In genomic region chr17:28811594-28812135, GRCh38 we compare ENCODE assay signal across 1 cellular context.
TF ChIP-seq lines count a peak whose summit lies in the region.

No MANE protein-coding gene starts in this region.

TF ChIP-seq in WTC11, 78 proteins besides CTCF, POLR2A, EP300 and RAD21 (continued from another document):
- TF ChIP-seq ATF6 (CRISPR knock-in tag; IDR thresholded peaks at IDR 0.05) (no peak), ZNF532 (CRISPR knock-in tag; IDR thresholded peaks at IDR 0.05; ENCODE audit: borderline replicate concordance) (no peak), CREB1 (CRISPR knock-in tag; IDR thresholded peaks at IDR 0.05) (no peak), OVOL2 (CRISPR knock-in tag; IDR thresholded peaks at IDR 0.05; ENCODE audit: borderline replicate concordance) (no peak), ERG (CRISPR knock-in tag; IDR thresholded peaks at IDR 0.05) (no peak)
TF ChIP-seq in WTC11: peak in this region for 0.
